ENCODE assay signal across 1 cellular context in the genomic region with DNA sequence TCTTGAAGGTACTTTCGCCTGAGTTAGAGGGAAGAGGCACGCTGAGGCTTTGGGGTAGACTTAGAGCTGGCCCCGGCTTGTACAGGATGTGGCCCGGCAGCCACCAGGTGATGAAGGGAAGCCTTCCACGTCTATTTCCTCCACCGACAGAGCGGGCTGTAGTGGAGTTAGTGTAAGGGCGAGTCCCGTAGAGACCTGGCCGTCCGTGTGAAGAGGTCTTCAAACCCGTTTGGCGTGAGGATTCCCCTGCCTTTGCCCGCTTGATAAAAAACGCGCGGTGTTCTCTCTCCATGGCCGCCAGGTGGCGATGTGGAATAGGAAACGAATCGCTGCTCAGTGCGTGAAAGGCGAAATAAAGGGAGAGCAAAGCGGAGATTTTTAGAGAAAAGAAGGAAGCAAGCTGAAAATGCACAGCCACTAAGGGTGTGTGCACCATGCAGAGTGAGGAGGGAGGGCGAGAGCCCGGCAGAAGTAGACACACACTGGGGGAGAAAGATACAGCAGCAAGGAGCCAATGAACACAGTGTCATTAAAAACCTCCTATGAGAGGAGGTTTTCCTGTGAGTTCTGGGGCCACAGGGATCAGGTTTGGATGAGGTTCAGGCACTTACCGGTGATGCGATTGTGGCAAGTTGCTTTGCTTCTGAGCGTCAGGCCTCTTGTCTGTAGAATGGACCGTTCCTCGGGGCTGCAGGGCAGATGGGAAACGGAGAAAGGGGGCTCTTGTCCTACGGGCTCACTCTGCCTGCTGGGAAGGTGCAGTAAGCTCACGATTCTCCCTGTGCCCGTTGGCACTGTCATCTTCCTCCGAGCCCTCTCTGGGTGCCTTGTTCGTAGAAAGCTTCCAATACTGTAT.
TF ChIP-seq lines count a peak whose summit lies in the region.

No MANE protein-coding gene starts in this region.

TF ChIP-seq in endothelial cell of umbilical vein, 7 proteins besides CTCF, POLR2A, EP300 and RAD21:
- no peak for TF ChIP-seq EZH2 (IDR thresholded peaks at IDR 0.05; ENCODE audit: borderline replicate concordance, low read depth, low read length, severe bottlenecking)
- TF ChIP-seq MYC (IDR thresholded peaks at IDR 0.05; ENCODE audit: low read depth, low read length): no peak
- TF ChIP-seq JUN (IDR thresholded peaks at IDR 0.05; ENCODE audit: borderline replicate concordance, insufficient read depth, insufficient read length, low read depth): no peak
- TF ChIP-seq FOS (IDR thresholded peaks at IDR 0.05; ENCODE audit: borderline replicate concordance, insufficient read depth, low read length): no peak
- TF ChIP-seq, protein P1, sequence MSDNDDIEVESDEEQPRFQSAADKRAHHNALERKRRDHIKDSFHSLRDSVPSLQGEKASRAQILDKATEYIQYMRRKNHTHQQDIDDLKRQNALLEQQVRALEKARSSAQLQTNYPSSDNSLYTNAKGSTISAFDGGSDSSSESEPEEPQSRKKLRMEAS (IDR thresholded peaks at IDR 0.05; ENCODE audit: insufficient read depth, insufficient read length): no peak
- TF ChIP-seq POLR2AphosphoS5 (IDR thresholded peaks at IDR 0.05; ENCODE audit: insufficient read depth, low read depth, low read length): no peak
- TF ChIP-seq GATA2 (IDR thresholded peaks at IDR 0.05; ENCODE audit: insufficient read depth, insufficient read length, low read depth, low read length): no peak
